Comparison of ENCODE assay signal across 8 cellular contexts in genomic region chr12:50222275-50222783, GRCh38. TPM values are rescaled to one million over a fixed set of nuclear protein-coding genes. Genes with fewer than 3 reads are reported as not detected.
DNase-seq lines count a peak whose midpoint lies in the region; ATAC-seq and TF ChIP-seq lines count a peak whose summit lies in the region.

No MANE protein-coding gene starts in this region.

- H3K36me3 Mint-ChIP-seq in activated naive CD4-positive, alpha-beta T cell treated with anti-CD3 and anti-CD28 coated beads, Interleukin-2, amount 10 ng/mL, durations not matched to agents 7 days and 5 days: peaks cover 1% of the 10 kb centered on the region
- no peaks in the 10 kb centered on the region for H3K36me3 Mint-ChIP-seq in Calu3 (ENCODE audit: insufficient read depth, unreplicated experiment)

- no peak overlapping the region for H2BK15ac ChIP-seq in neuronal stem cell (ENCODE audit: low read length)

- no peak overlapping the region for H2BK5ac ChIP-seq in neuronal stem cell (ENCODE audit: low read length)

- peak overlapping the region; percentile 50 for H3K9ac ChIP-seq in neuronal stem cell (ENCODE audit: low read depth, low read length, poor library complexity)

- H3K23ac ChIP-seq in neuronal stem cell (ENCODE audit: low read depth, low read length, poor library complexity): no peak overlapping the region

- H3K4me1 ChIP-seq in neuronal stem cell (ENCODE audit: control insufficient read depth in 2 of 2, insufficient read depth in 1 of 2, low read depth in 1 of 2, low read length in 2 of 2): peaks cover 0 to 2% of the 10 kb centered on the region in 2 donors

- H4K8ac ChIP-seq in neuronal stem cell (ENCODE audit: low read depth, low read length): no peak overlapping the region

- no peaks in the 10 kb centered on the region for H3K9me3 ChIP-seq in neuronal stem cell (replicated peaks in 1 of 2; ENCODE audit: control insufficient read depth in 2 of 2, insufficient read depth in 1 of 2, low read depth in 1 of 2, low read length in 2 of 2)

- H3K4me3 Mint-ChIP-seq in activated naive CD4-positive, alpha-beta T cell treated with anti-CD3 and anti-CD28 coated beads, Interleukin-2, amount 10 ng/mL, durations not matched to agents 7 days and 5 days: no peak overlapping the region
- no peak overlapping the region for H3K4me3 Mint-ChIP-seq in Calu3 (ENCODE audit: low read depth, unreplicated experiment)

- H2BK120ac ChIP-seq in neuronal stem cell (ENCODE audit: low read depth, low read length): no peak overlapping the region

- no CpG with 5 or more reads among the region's 5 CpGs for WGBS in neuronal stem cell (ENCODE audit: extremely low coverage in 2 of 2, insufficient read length in 2 of 2, insufficient replicate concordance in 1 of 2), 2 donors

- H4K91ac ChIP-seq in neuronal stem cell (ENCODE audit: low read depth, low read length, poor library complexity): no peak overlapping the region

- no peak overlapping the region for H2BK12ac ChIP-seq in neuronal stem cell (ENCODE audit: low read length)

- peak overlapping the region; percentile 64 for H3K4me2 ChIP-seq in neuronal stem cell (ENCODE audit: insufficient read depth, low read length, poor library complexity, severe bottlenecking)

- no TSS peak for BruUV-seq in Calu3 (replicated peaks; lab: Mats Ljungman, UMichigan)

- peak overlapping the region; percentile 82 for H2AFZ ChIP-seq in neuronal stem cell (ENCODE audit: low read length)

- peaks cover 26% of the 10 kb centered on the region for H3K4me1 Mint-ChIP-seq in activated naive CD4-positive, alpha-beta T cell treated with anti-CD3 and anti-CD28 coated beads, Interleukin-2, amount 10 ng/mL, durations not matched to agents 7 days and 5 days
- no peaks in the 10 kb centered on the region for H3K4me1 Mint-ChIP-seq in Calu3 (ENCODE audit: low read depth, unreplicated experiment)

- peak overlapping the region; percentile 71 for H3K18ac ChIP-seq in neuronal stem cell (ENCODE audit: low read length)

- H3K27ac Mint-ChIP-seq in activated naive CD4-positive, alpha-beta T cell treated with anti-CD3 and anti-CD28 coated beads, Interleukin-2, amount 10 ng/mL, durations not matched to agents 7 days and 5 days: no peak overlapping the region
- H3K27ac Mint-ChIP-seq in Calu3 (ENCODE audit: unreplicated experiment): no peak overlapping the region

- peak overlapping the region; percentile 9; the same call in 1 of the 2 replicates for H3K27ac ChIP-seq in C4-2B
- peak overlapping the region; percentile 68 for H3K27ac ChIP-seq in neuronal stem cell (replicated peaks; ENCODE audit: low read length)

- H3K4ac ChIP-seq in neuronal stem cell (ENCODE audit: low read length): no peak overlapping the region

- no peaks in the 10 kb centered on the region for H3K79me1 ChIP-seq in neuronal stem cell (ENCODE audit: low read depth, low read length)

- H3K9me3 Mint-ChIP-seq in activated naive CD4-positive, alpha-beta T cell treated with anti-CD3 and anti-CD28 coated beads, Interleukin-2, amount 10 ng/mL, durations not matched to agents 7 days and 5 days: no peaks in the 10 kb centered on the region
- no peaks in the 10 kb centered on the region for H3K9me3 Mint-ChIP-seq in Calu3 (ENCODE audit: low read depth, unreplicated experiment)

- no peak for TF ChIP-seq CTCF in C4-2B (conservative IDR thresholded peaks at IDR 0.05)
- TF ChIP-seq CTCF in Calu3 (IDR thresholded peaks at IDR 0.05; ENCODE audit: unreplicated experiment): no peak

- H3K36me3 ChIP-seq in neuronal stem cell (replicated peaks in 1 of 2; ENCODE audit: control insufficient read depth in 2 of 2, insufficient read depth in 2 of 2, low read length in 2 of 2): peaks cover 0 to 9% of the 10 kb centered on the region in 2 donors

- no peaks in the 10 kb centered on the region for H3K27me3 ChIP-seq in neuronal stem cell (ENCODE audit: control insufficient read depth in 3 of 3, insufficient read depth in 3 of 3, low read depth in 1 of 3, low read length in 3 of 3)

- CTCF ChIA-PET in activated naive CD4-positive, alpha-beta T cell treated with anti-CD3 and anti-CD28 coated beads, Interleukin-2, amount 10 ng/mL, durations not matched to agents 7 days and 5 days (lab: Charles Lee): interaction anchor here (0.7 to 4.1 kb wide), 6 partner anchors 18 to 354 kb away, joined by 3 to 14 read pairs (median 4); partner anchors contain the start of gene COX14
- CTCF ChIA-PET in Calu3 (lab: Charles Lee): no interaction called here

- H3K27me3 Mint-ChIP-seq in activated naive CD4-positive, alpha-beta T cell treated with anti-CD3 and anti-CD28 coated beads, Interleukin-2, amount 10 ng/mL, durations not matched to agents 7 days and 5 days: no peaks in the 10 kb centered on the region
- H3K27me3 Mint-ChIP-seq in Calu3 (ENCODE audit: unreplicated experiment): no peaks in the 10 kb centered on the region

- no peak overlapping the region for H2AK5ac ChIP-seq in neuronal stem cell (ENCODE audit: low read depth, low read length)

- intact Hi-C loops in Calu3 (cut with micrococcal nuclease; ENCODE audit: unreplicated experiment): loop anchor here (5.0 kb wide), 1 partner anchor 35 kb away; no protein-coding TSS in a partner anchor

- H3K14ac ChIP-seq in neuronal stem cell (ENCODE audit: low read length): no peak overlapping the region

- DNase-seq in NCI-H510A (lab: John Stamatoyannopoulos, UW) (peak; percentile 35), germinal center (ENCODE audit: low spot score) (peak; percentile 24), neuronal stem cell (ENCODE audit: low spot score) (peak; percentile 47), Calu3 (no peak)
- peak; percentile 47 for DNase-seq in activated naive CD4-positive, alpha-beta T cell treated with anti-CD3 and anti-CD28 coated beads, Interleukin-2, amount 10 ng/mL, durations not matched to agents 7 days and 5 days

- H3K4me3 ChIP-seq in neuronal stem cell (ENCODE audit: low read length in 2 of 2): peak overlapping the region; percentile 55 to 77

- peak; percentile 34 for ATAC-seq in GM21619 (IDR thresholded peaks at IDR 0.05; ENCODE audit: unreplicated experiment)
- ATAC-seq in HG02970 (IDR thresholded peaks at IDR 0.05; ENCODE audit: low FRiP score, unreplicated experiment): no peak

RNA-seq across cellular contexts. Expression of gene CERS5, which starts 55.2 kb away (rescaled TPM):
- 40.1 TPM for polyA plus RNA-seq in neuronal stem cell (2013, experiment 1 of 2)
- polyA plus RNA-seq in neuronal stem cell (2013, experiment 2 of 2): 38.0 TPM
- 27.3 and 28.2 TPM in 2 replicates for total RNA-seq in Calu3 (2022)
